Comparison of ENCODE assay signal across 20 cellular contexts in the genomic region with DNA sequence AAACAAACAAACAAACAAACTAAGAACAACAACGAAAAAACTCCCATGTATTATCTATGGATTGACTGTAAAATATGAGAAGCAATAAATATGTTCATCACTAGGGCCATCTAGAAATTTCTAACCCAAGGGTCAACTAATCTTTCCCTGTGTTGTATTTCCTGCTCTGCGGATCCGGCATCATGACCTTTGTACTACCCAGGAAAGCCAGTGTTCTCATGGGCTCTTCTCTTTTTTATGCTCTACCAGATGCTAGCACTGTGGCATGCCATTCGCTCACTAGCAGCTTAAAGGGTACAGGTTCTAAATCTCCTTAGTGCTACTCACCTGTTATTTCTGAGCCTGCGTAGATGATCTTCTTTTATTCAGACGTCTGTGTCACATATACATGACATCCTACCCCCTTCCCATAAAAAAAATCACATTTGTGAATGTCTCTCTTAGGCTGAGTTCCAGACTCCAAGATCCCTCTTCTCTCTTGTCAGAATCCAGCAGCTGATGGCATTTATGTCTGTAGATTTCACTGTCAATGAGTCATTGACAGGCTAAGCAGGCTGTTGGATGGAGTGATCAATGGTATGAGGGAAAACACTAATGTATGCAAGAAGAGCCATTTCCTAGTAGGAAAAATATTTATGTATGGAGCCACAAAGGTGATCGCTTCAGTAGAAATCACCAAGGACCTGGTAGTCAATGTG.
"Had no signal": no experiment of that assay in that cellular context is flagged by ENCODE, and none has a peak within 500 bp of the region (broad histone marks: within the 10 kb centered on the region; RNA-seq: fewer than 3 reads in every experiment).

No MANE protein-coding gene starts in this region.

- H3K4me1 ChIP-seq: suprapubic skin had no signal

- ATAC-seq: natural killer cell, right cardiac atrium had no signal

- H3K4me3 ChIP-seq: lung, smooth muscle cell, suprapubic skin had no signal

- H3K4me1 Mint-ChIP-seq: activated naive CD8-positive, alpha-beta T cell treated with anti-CD3 and anti-CD28 coated beads for 36 hours had no signal

- H3K36me3 ChIP-seq: suprapubic skin had no signal

- H3K4me2 ChIP-seq: smooth muscle cell had no signal

- H3K4me3 Mint-ChIP-seq: activated naive CD8-positive, alpha-beta T cell treated with anti-CD3 and anti-CD28 coated beads for 36 hours; brain; immature natural killer cell; natural killer cell; stimulated activated naive CD8-positive, alpha-beta T cell treated with anti-CD3 and anti-CD28 coated beads, Interleukin-15, Interleukin-2, amounts not matched to agents 100 ng/mL and 50 ng/mL, for 24 hours; type B pancreatic cell had no signal

- H3K9me3 Mint-ChIP-seq: activated naive CD8-positive, alpha-beta T cell treated with anti-CD3 and anti-CD28 coated beads for 36 hours; brain; natural killer cell; stimulated activated naive CD8-positive, alpha-beta T cell treated with anti-CD3 and anti-CD28 coated beads, Interleukin-15, Interleukin-2, amounts not matched to agents 100 ng/mL and 50 ng/mL, for 24 hours; type B pancreatic cell had no signal

- H3K27me3 ChIP-seq: suprapubic skin had no signal

- H3K27ac ChIP-seq: suprapubic skin had no signal

- H3K36me3 Mint-ChIP-seq: brain, natural killer cell, type B pancreatic cell had no signal

- H3K27me3 Mint-ChIP-seq: activated naive CD8-positive, alpha-beta T cell treated with anti-CD3 and anti-CD28 coated beads for 36 hours; stimulated activated naive CD8-positive, alpha-beta T cell treated with anti-CD3 and anti-CD28 coated beads, Interleukin-15, Interleukin-2, amounts not matched to agents 100 ng/mL and 50 ng/mL, for 24 hours; type B pancreatic cell had no signal

- H3K9me3 ChIP-seq: suprapubic skin had no signal

- H3K27ac Mint-ChIP-seq: activated naive CD8-positive, alpha-beta T cell treated with anti-CD3 and anti-CD28 coated beads for 36 hours; immature natural killer cell; natural killer cell; stimulated activated naive CD8-positive, alpha-beta T cell treated with anti-CD3 and anti-CD28 coated beads, Interleukin-15, Interleukin-2, amounts not matched to agents 100 ng/mL and 50 ng/mL, for 24 hours; type B pancreatic cell had no signal

- DNase-seq: activated CD4-positive, alpha-beta T cell treated with anti-CD3 and anti-CD28 coated beads, Interleukin-2, amount 50 U/mL, for 1 hour; activated CD8-positive, alpha-beta memory T cell treated with anti-CD3 and anti-CD28 coated beads for 24 hours; activated gamma-delta T cell treated with Interleukin-2 at 50 U/mL for 16 hours; activated naive CD8-positive, alpha-beta T cell treated with anti-CD3 and anti-CD28 coated beads for 36 hours; amygdala; central memory CD4-positive, alpha-beta T cell; cortex of kidney; effector CD4-positive, alpha-beta T cell; foreskin melanocyte; immature natural killer cell; natural killer cell; nucleus accumbens; posterior cingulate gyrus; right cardiac atrium had no signal
